In the genomic region with DNA sequence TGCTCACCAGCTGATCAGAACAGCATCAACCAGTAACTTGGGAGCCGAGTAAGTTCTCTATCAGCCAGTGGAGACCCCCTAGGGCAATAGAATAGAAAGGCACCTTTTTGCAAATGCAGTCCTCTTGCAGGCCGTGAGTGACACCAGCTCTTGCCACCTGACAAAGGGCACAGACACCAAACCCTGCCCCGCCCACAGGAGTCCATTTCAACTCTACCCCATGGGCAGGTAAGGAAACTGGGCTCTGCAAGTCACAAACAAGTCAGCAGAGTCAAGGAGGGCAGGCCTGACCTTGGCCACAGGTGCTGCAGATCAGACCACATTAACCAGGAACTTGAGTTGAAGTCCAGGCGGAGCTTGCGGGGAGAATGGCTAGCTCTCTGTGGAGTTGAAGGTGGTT, we compare ENCODE assay signal across 19 cellular contexts.
"Had no signal": no experiment of that assay in that cellular context is flagged by ENCODE, and none has a peak within 500 bp of the region (broad histone marks: within the 10 kb centered on the region; RNA-seq: fewer than 3 reads in every experiment).

No MANE protein-coding gene starts in this region.

- H3K9me3 ChIP-seq: prostate gland, right lobe of liver, SK-N-SH, suprapubic skin, upper lobe of left lung had no signal

- H3K9ac ChIP-seq: SK-N-SH had no signal

- H3K4me1 ChIP-seq: prostate gland, suprapubic skin had no signal

- H3K27ac ChIP-seq: coronary artery, epithelial cell of prostate, prostate gland, right lobe of liver, suprapubic skin, upper lobe of left lung, VCaP had no signal

- H3K4me3 ChIP-seq: coronary artery, lung, prostate gland, right lobe of liver, suprapubic skin, upper lobe of left lung had no signal

- DNase-seq: activated CD4-positive, alpha-beta T cell treated with anti-CD3 and anti-CD28 coated beads for 1 hour; activated CD4-positive, alpha-beta T cell treated with anti-CD3 and anti-CD28 coated beads, Interleukin-2, amount 50 U/mL, for 48 hours; activated naive CD4-positive, alpha-beta T cell treated with anti-CD3 and anti-CD28 coated beads for 36 hours; activated T-cell treated with anti-CD3 and anti-CD28 coated beads, Interleukin-2, amount 50 U/mL, for 1 hour; effector memory CD8-positive, alpha-beta T cell; foreskin melanocyte; left colon; right lobe of liver; SK-N-SH; T-helper 1 cell; upper lobe of left lung had no signal

- H3K9me2 ChIP-seq: SK-N-SH had no signal

- H3K36me3 ChIP-seq: prostate gland, right lobe of liver, suprapubic skin, upper lobe of left lung had no signal

- H3K4me3 Mint-ChIP-seq: activated naive CD4-positive, alpha-beta T cell treated with anti-CD3 and anti-CD28 coated beads for 36 hours; effector memory CD8-positive, alpha-beta T cell; stimulated activated naive CD8-positive, alpha-beta T cell treated with anti-CD3 and anti-CD28 coated beads, Interleukin-15, Interleukin-2, amounts not matched to agents 100 ng/mL and 50 ng/mL, for 24 hours had no signal

- ATAC-seq: effector memory CD8-positive, alpha-beta T cell; left colon; right lobe of liver had no signal

- H3K4me2 ChIP-seq: SK-N-SH had no signal

- H3K27me3 ChIP-seq: right lobe of liver, upper lobe of left lung had no signal

- H3K27ac Mint-ChIP-seq: activated naive CD4-positive, alpha-beta T cell treated with anti-CD3 and anti-CD28 coated beads for 36 hours; activated T-helper 2 cell treated with anti-CD3 and anti-CD28 coated beads, Interferon-gamma antibody, Interleukin-2, Interleukin-4, amounts not matched to agents 10 μg/mL and 5 μg/mL and 100 μg/mL, durations not matched to agents 14 hours and 24 hours and 36 hours; effector memory CD8-positive, alpha-beta T cell; stimulated activated naive CD8-positive, alpha-beta T cell treated with anti-CD3 and anti-CD28 coated beads, Interleukin-15, Interleukin-2, amounts not matched to agents 100 ng/mL and 50 ng/mL, for 24 hours had no signal

- H3K9me3 Mint-ChIP-seq: activated naive CD4-positive, alpha-beta T cell treated with anti-CD3 and anti-CD28 coated beads for 36 hours; activated T-helper 2 cell treated with anti-CD3 and anti-CD28 coated beads, Interferon-gamma antibody, Interleukin-2, Interleukin-4, amounts not matched to agents 10 μg/mL and 5 μg/mL and 100 μg/mL, durations not matched to agents 14 hours and 24 hours and 36 hours; effector memory CD8-positive, alpha-beta T cell; stimulated activated naive CD8-positive, alpha-beta T cell treated with anti-CD3 and anti-CD28 coated beads, Interleukin-15, Interleukin-2, amounts not matched to agents 100 ng/mL and 50 ng/mL, for 24 hours had no signal
